1 cellular context compared by ENCODE assay signal in the genomic region with DNA sequence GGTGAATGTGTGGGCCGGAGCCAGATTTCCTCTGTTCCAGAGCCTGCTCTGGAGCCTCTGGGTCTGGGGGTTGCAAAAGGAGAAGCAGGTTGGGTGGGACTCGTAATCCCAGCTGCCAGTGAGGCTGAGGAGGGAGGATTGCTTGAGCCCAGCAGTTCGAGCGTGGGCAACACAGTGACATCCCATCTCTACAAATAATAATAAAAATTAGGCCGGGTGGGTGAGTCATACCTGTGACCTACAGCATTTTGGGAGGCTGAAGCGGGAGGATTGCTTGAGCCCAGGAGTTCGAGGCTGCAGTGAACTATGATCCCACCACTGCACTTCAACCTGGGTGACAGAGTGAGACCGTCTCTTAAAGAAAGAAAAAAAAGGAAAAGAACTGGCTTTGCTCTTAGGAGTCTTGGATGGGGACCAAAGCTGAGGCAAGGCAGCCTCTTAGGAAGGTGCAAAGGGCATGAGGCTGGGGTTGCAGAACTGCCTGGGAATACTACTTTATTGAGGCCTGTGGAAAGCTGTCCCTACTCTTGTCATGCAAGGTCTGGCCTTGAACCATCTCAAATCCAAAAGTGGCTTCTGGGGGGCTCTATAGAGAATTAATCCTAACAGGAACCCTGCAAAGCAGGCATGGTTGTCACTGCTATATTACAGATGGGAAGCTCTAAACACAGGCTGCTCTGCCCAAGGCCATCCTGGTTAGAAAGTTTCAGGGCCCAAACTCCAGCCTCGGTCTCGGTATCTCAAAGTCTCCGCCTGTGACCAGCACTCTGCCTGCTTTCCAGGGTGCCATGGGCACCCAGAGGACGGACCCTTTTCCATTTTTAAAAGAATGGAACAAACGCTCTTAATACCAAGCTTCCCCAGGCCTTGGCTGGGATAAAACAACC.
TF ChIP-seq lines count a peak whose summit lies in the region.

No MANE protein-coding gene starts in this region.

TF ChIP-seq in HepG2, 621 proteins besides CTCF, POLR2A, EP300 and RAD21 (continued from another document and continues in another):
- no peak for TF ChIP-seq KAT7 (CRISPR knock-in tag; IDR thresholded peaks at IDR 0.05; ENCODE audit: borderline replicate concordance)
- TF ChIP-seq, protein P1, sequence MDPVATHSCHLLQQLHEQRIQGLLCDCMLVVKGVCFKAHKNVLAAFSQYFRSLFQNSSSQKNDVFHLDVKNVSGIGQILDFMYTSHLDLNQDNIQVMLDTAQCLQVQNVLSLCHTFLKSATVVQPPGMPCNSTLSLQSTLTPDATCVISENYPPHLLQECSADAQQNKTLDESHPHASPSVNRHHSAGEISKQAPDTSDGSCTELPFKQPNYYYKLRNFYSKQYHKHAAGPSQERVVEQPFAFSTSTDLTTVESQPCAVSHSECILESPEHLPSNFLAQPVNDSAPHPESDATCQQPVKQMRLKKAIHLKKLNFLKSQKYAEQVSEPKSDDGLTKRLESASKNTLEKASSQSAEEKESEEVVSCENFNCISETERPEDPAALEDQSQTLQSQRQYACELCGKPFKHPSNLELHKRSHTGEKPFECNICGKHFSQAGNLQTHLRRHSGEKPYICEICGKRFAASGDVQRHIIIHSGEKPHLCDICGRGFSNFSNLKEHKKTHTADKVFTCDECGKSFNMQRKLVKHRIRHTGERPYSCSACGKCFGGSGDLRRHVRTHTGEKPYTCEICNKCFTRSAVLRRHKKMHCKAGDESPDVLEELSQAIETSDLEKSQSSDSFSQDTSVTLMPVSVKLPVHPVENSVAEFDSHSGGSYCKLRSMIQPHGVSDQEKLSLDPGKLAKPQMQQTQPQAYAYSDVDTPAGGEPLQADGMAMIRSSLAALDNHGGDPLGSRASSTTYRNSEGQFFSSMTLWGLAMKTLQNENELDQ (CRISPR knock-in tag; IDR thresholded peaks at IDR 0.05; ENCODE audit: borderline replicate concordance), result no peak
- TF ChIP-seq ZNF331 (CRISPR knock-in tag; IDR thresholded peaks at IDR 0.05), result no peak
- TF ChIP-seq, protein P2, sequence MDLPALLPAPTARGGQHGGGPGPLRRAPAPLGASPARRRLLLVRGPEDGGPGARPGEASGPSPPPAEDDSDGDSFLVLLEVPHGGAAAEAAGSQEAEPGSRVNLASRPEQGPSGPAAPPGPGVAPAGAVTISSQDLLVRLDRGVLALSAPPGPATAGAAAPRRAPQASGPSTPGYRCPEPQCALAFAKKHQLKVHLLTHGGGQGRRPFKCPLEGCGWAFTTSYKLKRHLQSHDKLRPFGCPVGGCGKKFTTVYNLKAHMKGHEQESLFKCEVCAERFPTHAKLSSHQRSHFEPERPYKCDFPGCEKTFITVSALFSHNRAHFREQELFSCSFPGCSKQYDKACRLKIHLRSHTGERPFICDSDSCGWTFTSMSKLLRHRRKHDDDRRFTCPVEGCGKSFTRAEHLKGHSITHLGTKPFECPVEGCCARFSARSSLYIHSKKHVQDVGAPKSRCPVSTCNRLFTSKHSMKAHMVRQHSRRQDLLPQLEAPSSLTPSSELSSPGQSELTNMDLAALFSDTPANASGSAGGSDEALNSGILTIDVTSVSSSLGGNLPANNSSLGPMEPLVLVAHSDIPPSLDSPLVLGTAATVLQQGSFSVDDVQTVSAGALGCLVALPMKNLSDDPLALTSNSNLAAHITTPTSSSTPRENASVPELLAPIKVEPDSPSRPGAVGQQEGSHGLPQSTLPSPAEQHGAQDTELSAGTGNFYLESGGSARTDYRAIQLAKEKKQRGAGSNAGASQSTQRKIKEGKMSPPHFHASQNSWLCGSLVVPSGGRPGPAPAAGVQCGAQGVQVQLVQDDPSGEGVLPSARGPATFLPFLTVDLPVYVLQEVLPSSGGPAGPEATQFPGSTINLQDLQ (CRISPR knock-in tag; IDR thresholded peaks at IDR 0.05), result no peak
- no peak for TF ChIP-seq HHEX (CRISPR knock-in tag; IDR thresholded peaks at IDR 0.05)
- no peak for TF ChIP-seq MYC (CRISPR knock-in tag; IDR thresholded peaks at IDR 0.05; ENCODE audit: borderline replicate concordance)
- TF ChIP-seq SRSF4 (IDR thresholded peaks at IDR 0.05; ENCODE audit: low read depth, low read length, poor library complexity, severe bottlenecking), result no peak
- no peak for TF ChIP-seq RELA (CRISPR knock-in tag; IDR thresholded peaks at IDR 0.05)
- TF ChIP-seq, protein P3, sequence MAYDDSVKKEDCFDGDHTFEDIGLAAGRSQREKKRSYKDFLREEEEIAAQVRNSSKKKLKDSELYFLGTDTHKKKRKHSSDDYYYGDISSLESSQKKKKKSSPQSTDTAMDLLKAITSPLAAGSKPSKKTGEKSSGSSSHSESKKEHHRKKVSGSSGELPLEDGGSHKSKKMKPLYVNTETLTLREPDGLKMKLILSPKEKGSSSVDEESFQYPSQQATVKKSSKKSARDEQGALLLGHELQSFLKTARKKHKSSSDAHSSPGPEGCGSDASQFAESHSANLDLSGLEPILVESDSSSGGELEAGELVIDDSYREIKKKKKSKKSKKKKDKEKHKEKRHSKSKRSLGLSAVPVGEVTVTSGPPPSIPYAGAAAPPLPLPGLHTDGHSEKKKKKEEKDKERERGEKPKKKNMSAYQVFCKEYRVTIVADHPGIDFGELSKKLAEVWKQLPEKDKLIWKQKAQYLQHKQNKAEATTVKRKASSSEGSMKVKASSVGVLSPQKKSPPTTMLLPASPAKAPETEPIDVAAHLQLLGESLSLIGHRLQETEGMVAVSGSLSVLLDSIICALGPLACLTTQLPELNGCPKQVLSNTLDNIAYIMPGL (CRISPR knock-in tag; IDR thresholded peaks at IDR 0.05; ENCODE audit: borderline replicate concordance in 1 of 2, low read depth in 1 of 2), result no peak; a peak in 1 of 4 replicates
- peak; percentile 6; the same call in 1 of the 2 replicates for TF ChIP-seq ESRRA (CRISPR knock-in tag; IDR thresholded peaks at IDR 0.05; ENCODE audit: low read depth)
- TF ChIP-seq ZNF234 (CRISPR knock-in tag; conservative IDR thresholded peaks at IDR 0.05), result no peak
- TF ChIP-seq ZNF605 (CRISPR knock-in tag; IDR thresholded peaks at IDR 0.05), result peak; percentile 51; the same call in 1 of the 2 replicates
- TF ChIP-seq ZNF746 (CRISPR knock-in tag; IDR thresholded peaks at IDR 0.05), result no peak
- TF ChIP-seq GLI4 (CRISPR knock-in tag; IDR thresholded peaks at IDR 0.05; ENCODE audit: borderline replicate concordance), result no peak
- TF ChIP-seq, protein P4, sequence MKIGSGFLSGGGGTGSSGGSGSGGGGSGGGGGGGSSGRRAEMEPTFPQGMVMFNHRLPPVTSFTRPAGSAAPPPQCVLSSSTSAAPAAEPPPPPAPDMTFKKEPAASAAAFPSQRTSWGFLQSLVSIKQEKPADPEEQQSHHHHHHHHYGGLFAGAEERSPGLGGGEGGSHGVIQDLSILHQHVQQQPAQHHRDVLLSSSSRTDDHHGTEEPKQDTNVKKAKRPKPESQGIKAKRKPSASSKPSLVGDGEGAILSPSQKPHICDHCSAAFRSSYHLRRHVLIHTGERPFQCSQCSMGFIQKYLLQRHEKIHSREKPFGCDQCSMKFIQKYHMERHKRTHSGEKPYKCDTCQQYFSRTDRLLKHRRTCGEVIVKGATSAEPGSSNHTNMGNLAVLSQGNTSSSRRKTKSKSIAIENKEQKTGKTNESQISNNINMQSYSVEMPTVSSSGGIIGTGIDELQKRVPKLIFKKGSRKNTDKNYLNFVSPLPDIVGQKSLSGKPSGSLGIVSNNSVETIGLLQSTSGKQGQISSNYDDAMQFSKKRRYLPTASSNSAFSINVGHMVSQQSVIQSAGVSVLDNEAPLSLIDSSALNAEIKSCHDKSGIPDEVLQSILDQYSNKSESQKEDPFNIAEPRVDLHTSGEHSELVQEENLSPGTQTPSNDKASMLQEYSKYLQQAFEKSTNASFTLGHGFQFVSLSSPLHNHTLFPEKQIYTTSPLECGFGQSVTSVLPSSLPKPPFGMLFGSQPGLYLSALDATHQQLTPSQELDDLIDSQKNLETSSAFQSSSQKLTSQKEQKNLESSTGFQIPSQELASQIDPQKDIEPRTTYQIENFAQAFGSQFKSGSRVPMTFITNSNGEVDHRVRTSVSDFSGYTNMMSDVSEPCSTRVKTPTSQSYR (CRISPR knock-in tag; IDR thresholded peaks at IDR 0.05; ENCODE audit: borderline replicate concordance), result no peak
- TF ChIP-seq, protein P5, sequence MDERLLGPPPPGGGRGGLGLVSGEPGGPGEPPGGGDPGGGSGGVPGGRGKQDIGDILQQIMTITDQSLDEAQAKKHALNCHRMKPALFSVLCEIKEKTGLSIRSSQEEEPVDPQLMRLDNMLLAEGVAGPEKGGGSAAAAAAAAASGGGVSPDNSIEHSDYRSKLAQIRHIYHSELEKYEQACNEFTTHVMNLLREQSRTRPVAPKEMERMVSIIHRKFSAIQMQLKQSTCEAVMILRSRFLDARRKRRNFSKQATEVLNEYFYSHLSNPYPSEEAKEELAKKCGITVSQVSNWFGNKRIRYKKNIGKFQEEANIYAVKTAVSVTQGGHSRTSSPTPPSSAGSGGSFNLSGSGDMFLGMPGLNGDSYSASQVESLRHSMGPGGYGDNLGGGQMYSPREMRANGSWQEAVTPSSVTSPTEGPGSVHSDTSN (CRISPR knock-in tag; IDR thresholded peaks at IDR 0.05), result no peak
- TF ChIP-seq, protein P6, sequence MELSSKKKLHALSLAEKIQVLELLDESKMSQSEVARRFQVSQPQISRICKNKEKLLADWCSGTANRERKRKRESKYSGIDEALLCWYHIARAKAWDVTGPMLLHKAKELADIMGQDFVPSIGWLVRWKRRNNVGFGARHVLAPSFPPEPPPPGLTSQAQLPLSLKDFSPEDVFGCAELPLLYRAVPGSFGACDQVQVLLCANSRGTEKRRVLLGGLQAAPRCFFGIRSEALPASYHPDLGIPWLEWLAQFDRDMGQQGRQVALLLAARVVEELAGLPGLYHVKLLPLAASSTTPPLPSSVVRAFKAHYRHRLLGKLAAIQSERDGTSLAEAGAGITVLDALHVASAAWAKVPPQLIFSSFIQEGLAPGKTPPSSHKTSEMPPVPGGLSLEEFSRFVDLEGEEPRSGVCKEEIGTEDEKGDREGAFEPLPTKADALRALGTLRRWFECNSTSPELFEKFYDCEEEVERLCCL (CRISPR knock-in tag; IDR thresholded peaks at IDR 0.05; ENCODE audit: borderline replicate concordance), result no peak
- no peak for TF ChIP-seq ZNF451 (CRISPR knock-in tag; IDR thresholded peaks at IDR 0.05)
- TF ChIP-seq, protein P7, sequence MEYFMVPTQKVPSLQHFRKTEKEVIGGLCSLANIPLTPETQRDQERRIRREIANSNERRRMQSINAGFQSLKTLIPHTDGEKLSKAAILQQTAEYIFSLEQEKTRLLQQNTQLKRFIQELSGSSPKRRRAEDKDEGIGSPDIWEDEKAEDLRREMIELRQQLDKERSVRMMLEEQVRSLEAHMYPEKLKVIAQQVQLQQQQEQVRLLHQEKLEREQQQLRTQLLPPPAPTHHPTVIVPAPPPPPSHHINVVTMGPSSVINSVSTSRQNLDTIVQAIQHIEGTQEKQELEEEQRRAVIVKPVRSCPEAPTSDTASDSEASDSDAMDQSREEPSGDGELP (IDR thresholded peaks at IDR 0.05; ENCODE audit: borderline replicate concordance, low read depth), result no peak
- TF ChIP-seq TBX2 (CRISPR knock-in tag; IDR thresholded peaks at IDR 0.05; ENCODE audit: borderline replicate concordance), result no peak; the same call in 1 of the 2 replicates
- TF ChIP-seq TBP (CRISPR knock-in tag; IDR thresholded peaks at IDR 0.05), result no peak
- TF ChIP-seq, protein P8, sequence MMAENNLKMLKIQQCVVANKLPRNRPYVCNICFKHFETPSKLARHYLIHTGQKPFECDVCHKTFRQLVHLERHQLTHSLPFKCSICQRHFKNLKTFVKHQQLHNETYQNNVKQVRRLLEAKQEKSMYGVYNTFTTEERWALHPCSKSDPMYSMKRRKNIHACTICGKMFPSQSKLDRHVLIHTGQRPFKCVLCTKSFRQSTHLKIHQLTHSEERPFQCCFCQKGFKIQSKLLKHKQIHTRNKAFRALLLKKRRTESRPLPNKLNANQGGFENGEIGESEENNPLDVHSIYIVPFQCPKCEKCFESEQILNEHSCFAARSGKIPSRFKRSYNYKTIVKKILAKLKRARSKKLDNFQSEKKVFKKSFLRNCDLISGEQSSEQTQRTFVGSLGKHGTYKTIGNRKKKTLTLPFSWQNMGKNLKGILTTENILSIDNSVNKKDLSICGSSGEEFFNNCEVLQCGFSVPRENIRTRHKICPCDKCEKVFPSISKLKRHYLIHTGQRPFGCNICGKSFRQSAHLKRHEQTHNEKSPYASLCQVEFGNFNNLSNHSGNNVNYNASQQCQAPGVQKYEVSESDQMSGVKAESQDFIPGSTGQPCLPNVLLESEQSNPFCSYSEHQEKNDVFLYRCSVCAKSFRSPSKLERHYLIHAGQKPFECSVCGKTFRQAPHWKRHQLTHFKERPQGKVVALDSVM (CRISPR knock-in tag; IDR thresholded peaks at IDR 0.05), result peak; percentile 95
- TF ChIP-seq MED1 (CRISPR knock-in tag; IDR thresholded peaks at IDR 0.05), result no peak
- TF ChIP-seq CC2D1A (CRISPR knock-in tag; IDR thresholded peaks at IDR 0.05), result no peak
- no peak for TF ChIP-seq ZNF354B (CRISPR knock-in tag; IDR thresholded peaks at IDR 0.05)
- no peak for TF ChIP-seq TOE1 (CRISPR knock-in tag; IDR thresholded peaks at IDR 0.05)
- TF ChIP-seq KLF11 (CRISPR knock-in tag; IDR thresholded peaks at IDR 0.05), result no peak
- 0 out of 2 replicates have a peak, but pooled peaks have one; percentile 7 for TF ChIP-seq KLF15 (CRISPR knock-in tag; IDR thresholded peaks at IDR 0.05; ENCODE audit: borderline replicate concordance)
- TF ChIP-seq, protein P9, sequence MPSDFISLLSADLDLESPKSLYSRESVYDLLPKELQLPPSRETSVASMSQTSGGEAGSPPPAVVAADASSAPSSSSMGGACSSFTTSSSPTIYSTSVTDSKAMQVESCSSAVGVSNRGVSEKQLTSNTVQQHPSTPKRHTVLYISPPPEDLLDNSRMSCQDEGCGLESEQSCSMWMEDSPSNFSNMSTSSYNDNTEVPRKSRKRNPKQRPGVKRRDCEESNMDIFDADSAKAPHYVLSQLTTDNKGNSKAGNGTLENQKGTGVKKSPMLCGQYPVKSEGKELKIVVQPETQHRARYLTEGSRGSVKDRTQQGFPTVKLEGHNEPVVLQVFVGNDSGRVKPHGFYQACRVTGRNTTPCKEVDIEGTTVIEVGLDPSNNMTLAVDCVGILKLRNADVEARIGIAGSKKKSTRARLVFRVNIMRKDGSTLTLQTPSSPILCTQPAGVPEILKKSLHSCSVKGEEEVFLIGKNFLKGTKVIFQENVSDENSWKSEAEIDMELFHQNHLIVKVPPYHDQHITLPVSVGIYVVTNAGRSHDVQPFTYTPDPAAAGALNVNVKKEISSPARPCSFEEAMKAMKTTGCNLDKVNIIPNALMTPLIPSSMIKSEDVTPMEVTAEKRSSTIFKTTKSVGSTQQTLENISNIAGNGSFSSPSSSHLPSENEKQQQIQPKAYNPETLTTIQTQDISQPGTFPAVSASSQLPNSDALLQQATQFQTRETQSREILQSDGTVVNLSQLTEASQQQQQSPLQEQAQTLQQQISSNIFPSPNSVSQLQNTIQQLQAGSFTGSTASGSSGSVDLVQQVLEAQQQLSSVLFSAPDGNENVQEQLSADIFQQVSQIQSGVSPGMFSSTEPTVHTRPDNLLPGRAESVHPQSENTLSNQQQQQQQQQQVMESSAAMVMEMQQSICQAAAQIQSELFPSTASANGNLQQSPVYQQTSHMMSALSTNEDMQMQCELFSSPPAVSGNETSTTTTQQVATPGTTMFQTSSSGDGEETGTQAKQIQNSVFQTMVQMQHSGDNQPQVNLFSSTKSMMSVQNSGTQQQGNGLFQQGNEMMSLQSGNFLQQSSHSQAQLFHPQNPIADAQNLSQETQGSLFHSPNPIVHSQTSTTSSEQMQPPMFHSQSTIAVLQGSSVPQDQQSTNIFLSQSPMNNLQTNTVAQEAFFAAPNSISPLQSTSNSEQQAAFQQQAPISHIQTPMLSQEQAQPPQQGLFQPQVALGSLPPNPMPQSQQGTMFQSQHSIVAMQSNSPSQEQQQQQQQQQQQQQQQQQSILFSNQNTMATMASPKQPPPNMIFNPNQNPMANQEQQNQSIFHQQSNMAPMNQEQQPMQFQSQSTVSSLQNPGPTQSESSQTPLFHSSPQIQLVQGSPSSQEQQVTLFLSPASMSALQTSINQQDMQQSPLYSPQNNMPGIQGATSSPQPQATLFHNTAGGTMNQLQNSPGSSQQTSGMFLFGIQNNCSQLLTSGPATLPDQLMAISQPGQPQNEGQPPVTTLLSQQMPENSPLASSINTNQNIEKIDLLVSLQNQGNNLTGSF (CRISPR knock-in tag; IDR thresholded peaks at IDR 0.05), result no peak
- no peak for TF ChIP-seq ISL2 (CRISPR knock-in tag; IDR thresholded peaks at IDR 0.05)
- TF ChIP-seq KDM5B (CRISPR knock-in tag; IDR thresholded peaks at IDR 0.05; ENCODE audit: borderline replicate concordance), result no peak
